Comparison of ENCODE assay signal across 1 cellular context in the genomic region with DNA sequence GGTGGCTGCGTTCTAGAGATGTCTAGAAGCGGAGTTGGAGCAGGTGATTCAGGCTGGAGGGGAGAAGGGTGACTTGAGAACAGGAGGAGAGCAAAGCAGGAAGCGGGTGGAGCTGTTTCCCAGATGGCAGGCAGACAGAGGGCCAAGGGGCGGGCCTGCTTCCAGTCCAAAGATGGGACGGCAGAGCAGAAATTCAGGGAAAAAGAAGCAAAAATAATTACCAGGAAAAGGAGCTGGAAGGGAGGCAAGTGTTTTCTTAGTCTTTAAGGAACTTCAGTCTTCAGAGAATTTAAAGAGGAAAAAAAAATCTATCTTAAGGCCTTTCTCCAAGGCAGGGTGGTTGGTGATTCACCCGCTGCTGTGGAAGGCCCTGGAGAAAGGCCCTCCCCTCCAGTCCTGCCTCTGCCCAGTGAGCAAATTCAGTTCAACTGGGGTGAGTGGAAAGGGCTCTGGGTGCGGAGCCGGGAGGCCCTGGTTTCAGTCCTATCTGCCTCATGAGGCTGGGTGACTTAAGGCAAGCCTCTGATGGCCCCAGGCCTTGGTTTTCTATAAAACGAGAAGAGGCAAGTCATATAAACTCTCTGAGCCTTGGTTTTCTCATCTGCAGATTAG.
TF ChIP-seq lines count a peak whose summit lies in the region.

No MANE protein-coding gene starts in this region.

TF ChIP-seq in SK-N-SH, 30 proteins besides CTCF, POLR2A, EP300 and RAD21 (continued from another document):
- TF ChIP-seq YY1 (IDR thresholded peaks at IDR 0.05; ENCODE audit: low read depth) (no peak; the same call in 1 of the 2 replicates), MEF2A (IDR thresholded peaks at IDR 0.05; ENCODE audit: borderline replicate concordance, low read depth) (no peak), RFX5 (IDR thresholded peaks at IDR 0.05; ENCODE audit: low read length) (no peak)
TF ChIP-seq in SK-N-SH: peak in this region for 4.
